9 cellular contexts compared by ENCODE assay signal in the genomic region with DNA sequence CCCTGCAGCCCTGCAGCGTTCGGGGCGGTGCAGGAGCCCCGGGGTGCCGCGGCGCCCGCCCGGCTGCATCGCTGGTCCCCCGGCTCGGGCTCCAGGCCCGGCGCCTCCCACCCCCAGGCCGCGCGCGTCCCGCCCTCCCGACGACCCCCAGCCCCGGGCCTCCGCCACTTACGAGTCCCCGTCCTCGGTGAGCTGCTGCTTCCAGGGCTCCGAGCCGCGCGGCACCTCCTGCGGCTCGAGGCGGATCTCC. TPM values are rescaled to one million over a fixed set of nuclear protein-coding genes. Genes with fewer than 3 reads are reported as not detected.
A peak's percentile ranks its signal among the peaks of the same experiment; 100 is the strongest.
DNase-seq lines count a peak whose midpoint lies in the region; ATAC-seq, FAIRE-seq and TF ChIP-seq lines count a peak whose summit lies in the region.
"Had no signal": no experiment of that assay in that cellular context is flagged by ENCODE, and none has a peak within 500 bp of the region (broad histone marks: within the 10 kb centered on the region; RNA-seq: fewer than 3 reads in every experiment).

No MANE protein-coding gene starts in this region.

- TF ChIP-seq CTCF in fibroblast of the aortic adventitia (IDR thresholded peaks at IDR 0.05; ENCODE audit: insufficient read depth, low read length) = no peak

- no peak for FAIRE-seq in small intestine (lab: Jason Lieb, UNC)
- FAIRE-seq: TTC549 had no signal

- peaks cover 27% of the 10 kb centered on the region for H3K4me1 ChIP-seq in GM23248 (ENCODE audit: insufficient read depth)
- H3K4me1 ChIP-seq in small intestine (ENCODE audit: control insufficient read depth in 2 of 2, insufficient read depth in 1 of 2, low read depth in 1 of 2, low read length in 1 of 2) = peaks cover 0 to 4% of the 10 kb centered on the region in 2 donors

- H3K36me3 ChIP-seq in GM23248 (ENCODE audit: low read depth) (peaks cover 32% of the 10 kb centered on the region), SK-N-MC (ENCODE audit: insufficient read depth, low read length) (peaks cover 39% of the 10 kb centered on the region), small intestine (ENCODE audit: control insufficient read depth in 2 of 2, insufficient read depth in 2 of 2, low read length in 2 of 2) (peaks cover 13 to 26% of the 10 kb centered on the region in 2 donors)

- H3K4me2 ChIP-seq in GM23248 (ENCODE audit: unreplicated experiment) = peak overlapping the region; percentile 90

- H3K9ac ChIP-seq in GM23248 = peak overlapping the region; percentile 100
- peak overlapping the region; percentile 96 for H3K9ac ChIP-seq in SK-N-MC (ENCODE audit: insufficient read length)

- peaks cover 10% of the 10 kb centered on the region for H4K20me1 ChIP-seq in GM23248 (ENCODE audit: insufficient read depth)

- WGBS in GM23248 (ENCODE audit: low coverage in 1 of 2, low lambda C conversion rate in 2 of 2, missing lambda C conversion rate in 2 of 2), 2 experiments = 0 to 1% methylated on average over 7 to 32 of the region's 33 CpGs
- 0 to 2% (median 0%) methylated on average over 7 to 33 of the region's 33 CpGs for WGBS in small intestine, 3 donors

- H2AFZ ChIP-seq in GM23248 = no peak overlapping the region

- H3K27me3 ChIP-seq in GM23248 (replicated peaks; ENCODE audit: insufficient read depth) (no peaks in the 10 kb centered on the region), small intestine (ENCODE audit: control insufficient read depth in 2 of 2, insufficient read depth in 2 of 2, low read length in 2 of 2) (no peaks in the 10 kb centered on the region)

- H3K27ac ChIP-seq in GM23248 (peak overlapping the region; percentile 99), SK-N-MC (peak overlapping the region; percentile 95), small intestine (ENCODE audit: low read depth in 1 of 2, low read length in 1 of 2) (peak overlapping the region; percentile 99 to 100)

- ATAC-seq in GM19023 (IDR thresholded peaks at IDR 0.05; ENCODE audit: unreplicated experiment) = no peak

- H3K4me3 ChIP-seq in GM23248 (peak overlapping the region; percentile 93), SK-N-MC (peak overlapping the region; percentile 98), fibroblast of the aortic adventitia (ENCODE audit: low read depth, low read length) (peak overlapping the region; percentile 83), small intestine (ENCODE audit: low read depth in 1 of 2, low read length in 2 of 2) (peak overlapping the region; percentile 89 to 99)

- DNase-seq in GM23248 = no peak
- DNase-seq in SK-N-MC (ENCODE audit: low read depth, low spot score) = no peak
- DNase-seq in fibroblast of the aortic adventitia (ENCODE audit: low read depth) = no peak
- no peak for DNase-seq in small intestine
- DNase-seq in dedifferentiated amniotic fluid mesenchymal stem cell (ENCODE audit: extremely low spot score) = no peak
- no peak for DNase-seq in activated gamma-delta T cell treated with Interleukin-2 at 50 U/mL for 16 hours
- DNase-seq in COR-L47 (lab: John Stamatoyannopoulos, UW) = no peak

- in situ Hi-C loops in GM23248 (cut with MboI) = no loop called here

- no peaks in the 10 kb centered on the region for H3K9me2 ChIP-seq in GM23248 (ENCODE audit: insufficient read depth)

- H3K79me2 ChIP-seq in GM23248 (ENCODE audit: insufficient read depth) = peaks cover 22% of the 10 kb centered on the region

- H3K9me3 ChIP-seq in GM23248 (ENCODE audit: low read depth) (no peaks in the 10 kb centered on the region), SK-N-MC (ENCODE audit: low read depth, low read length) (no peaks in the 10 kb centered on the region), small intestine (ENCODE audit: control insufficient read depth, low read depth) (no peaks in the 10 kb centered on the region)

- H3F3A ChIP-seq in GM23248 (ENCODE audit: insufficient read depth) = peaks cover 41% of the 10 kb centered on the region

RNA-seq across cellular contexts. Expression of gene NFKBIA, which starts 0.4 kb away (rescaled TPM):
- total RNA-seq in GM23248 (2014; rRNA removed; shearing (Covaris generic)) = 46.5 and 60.4 TPM in 2 replicates
- polyA plus RNA-seq in GM23248 (2016; fragmentation: Nextera tagmentation; extraction: Ambion mirVana) = 39.8 and 40.2 TPM in 2 replicates
- 34.1 and 86.6 TPM in 2 replicates for total RNA-seq in fibroblast of the aortic adventitia (ENCODE audit: low replicate concordance)
- polyA plus RNA-seq in small intestine = 100 to 1,000 TPM; 108 to 173 (median 133) TPM
